11 cellular contexts compared by ENCODE assay signal in the genomic region with DNA sequence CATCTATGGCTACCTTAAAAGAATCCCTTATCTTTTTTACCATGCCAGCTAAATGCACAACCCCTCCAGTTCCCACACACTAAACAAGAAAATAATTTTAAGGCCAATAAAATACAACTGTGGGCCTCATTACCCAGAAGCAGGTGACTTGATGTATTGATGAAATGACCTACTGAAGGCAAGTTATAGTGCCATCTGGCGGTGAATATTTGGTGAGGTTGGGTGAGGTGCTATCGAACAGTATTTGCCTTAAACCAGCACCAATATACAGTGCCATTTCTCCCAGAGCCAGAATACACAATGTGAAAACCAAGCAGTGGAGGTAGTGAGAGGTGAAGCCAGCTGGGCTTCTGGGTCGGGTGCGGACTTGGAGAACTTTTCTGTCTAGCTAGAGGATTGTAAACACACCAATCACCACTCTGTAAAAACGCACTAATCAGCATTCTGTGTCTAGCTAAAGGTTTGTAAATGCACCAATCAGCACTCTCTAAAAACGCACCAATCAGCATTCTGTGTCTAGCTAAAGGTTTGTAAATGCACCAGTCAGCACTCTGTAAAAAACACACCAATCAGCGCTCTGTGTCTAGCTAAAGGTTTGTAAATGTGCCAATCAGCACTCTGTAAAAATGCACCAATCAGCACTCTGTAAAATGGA. TPM values are rescaled to one million over a fixed set of nuclear protein-coding genes. Genes with fewer than 3 reads are reported as not detected.
DNase-seq lines count a peak whose midpoint lies in the region; ATAC-seq and TF ChIP-seq lines count a peak whose summit lies in the region.
"Not testable (repeated sequence)": the region's sequence is repeated elsewhere in the genome, so short reads cannot be mapped to it uniquely, and the experiment has no call there.
"Had no signal": no experiment of that assay in that cellular context is flagged by ENCODE, and none has a peak within 500 bp of the region (broad histone marks: within the 10 kb centered on the region; RNA-seq: fewer than 3 reads in every experiment).

No MANE protein-coding gene starts in this region.

- H3K9me3 ChIP-seq in adipocyte (ENCODE audit: control insufficient read depth, low read length); esophagus squamous epithelium; right lobe of liver: not testable (repeated sequence)

- not testable (repeated sequence) for H3K27ac ChIP-seq in esophagus squamous epithelium, right lobe of liver

- 63 to 65% methylated on average over 7 of the region's 7 CpGs for WGBS in esophagus squamous epithelium, 2 donors
- 46% methylated on average over 7 of the region's 7 CpGs for WGBS in right lobe of liver (ENCODE audit: insufficient coverage, low coverage, low lambda C conversion rate, missing lambda C conversion rate)

- not testable (repeated sequence) for H3K4me1 ChIP-seq in adipocyte (ENCODE audit: control insufficient read depth, insufficient read depth, low read length); esophagus squamous epithelium; right lobe of liver

- intact Hi-C loops in esophagus squamous epithelium (cut with DNase I); right lobe of liver (cut with DNase I): not testable (repeated sequence)

- TF ChIP-seq POLR2A in esophagus squamous epithelium (IDR thresholded peaks at IDR 0.05); right lobe of liver (IDR thresholded peaks at IDR 0.05): not testable (repeated sequence)

- DNase-seq in BJ (ENCODE audit: low read depth); GM13977 (ENCODE audit: low spot score); esophagus squamous epithelium (lab: John Stamatoyannopoulos, UW); right lobe of liver: not testable (repeated sequence)
- DNase-seq in NCI-H1694 (lab: John Stamatoyannopoulos, UW) (peak; percentile 4), SKM-1 treated with dmso at 0.1 percent for 144 hours (lab: John Stamatoyannopoulos, UW; ENCODE audit: unreplicated experiment) (peak; percentile 18), adipocyte (ENCODE audit: low read depth) (peak; percentile 53)
- peak; percentile 27 for DNase-seq in stimulated activated CD4-positive, alpha-beta T cell treated with anti-CD3 and anti-CD28 coated beads, Interleukin-4, amount 100 ng/mL, for 24 hours

- POLR2A ChIA-PET in BJ (lab: Charles Lee) = interaction anchor here (0.5 kb wide), 1 partner anchor 505 kb away, joined by 6 read pairs; no protein-coding TSS in a partner anchor

- H3K9ac ChIP-seq in adipocyte (ENCODE audit: low read length) = not testable (repeated sequence)

- ATAC-seq in right lobe of liver = not testable (repeated sequence)

- not testable (repeated sequence) for H3K27me3 ChIP-seq in BJ (ENCODE audit: control insufficient read depth, insufficient read depth, low read length); right lobe of liver
- H3K27me3 ChIP-seq in adipocyte (replicated peaks; ENCODE audit: control insufficient read depth, insufficient read depth, low read length) (peaks cover 11% of the 10 kb centered on the region), esophagus squamous epithelium (peaks cover 0 to 15% (median 0%) of the 10 kb centered on the region in 4 donors)

- CTCF ChIA-PET in BJ (lab: Yijun Ruan, JAX) = interaction anchor here (0.7 to 2.4 kb wide), 7 partner anchors 8 to 102 kb away, joined by 3 to 11 read pairs (median 5); no protein-coding TSS in a partner anchor

- in situ Hi-C loops in GM13977 (cut with MboI; ENCODE audit: low pct_unique_long_range_greater_than_20kb, low sequenced_read_pairs, unreplicated experiment) = not testable (repeated sequence)

- H3K4me3 ChIP-seq in BJ (ENCODE audit: low read depth, low read length); adipocyte (ENCODE audit: low read length); esophagus squamous epithelium; right lobe of liver: not testable (repeated sequence)

- peak; percentile 43 for TF ChIP-seq CTCF in BJ (IDR thresholded peaks at IDR 0.05; ENCODE audit: insufficient read depth, low read depth, low read length)
- TF ChIP-seq CTCF in GM13977 (IDR thresholded peaks at IDR 0.05; ENCODE audit: extremely low read depth, insufficient read depth, missing control alignments) = peak; percentile 38
- peak in 4 of 6 experiments; percentile 8 to 41 (median 24) for TF ChIP-seq CTCF in esophagus squamous epithelium (IDR thresholded peaks at IDR 0.05)
- TF ChIP-seq CTCF in right lobe of liver (IDR thresholded peaks at IDR 0.05) = peak in 3 of 4 donors; percentile 25 to 29 (median 25)

- H3K36me3 ChIP-seq in BJ (ENCODE audit: control insufficient read depth, insufficient read depth, low read length); adipocyte (ENCODE audit: control insufficient read depth, insufficient read depth, low read length, severe bottlenecking); esophagus squamous epithelium; right lobe of liver: not testable (repeated sequence)

RNA-seq across cellular contexts. Expression of a gene that starts 17.1 kb away (rescaled TPM):
- polyA plus RNA-seq in BJ (2011; rRNA removed) = 6.4 and 8.5 TPM in 2 replicates
- polyA minus RNA-seq in BJ (2011; rRNA and poly(A)+ RNA removed) = 3.1 and 3.7 TPM in 2 replicates
- total RNA-seq in esophagus squamous epithelium (1 to 10 TPM; 2.8 to 7.9 (median 4.8) TPM), right lobe of liver (1 to 10 TPM in 5 of 6 experiments, under 1 TPM in 1; 0.98 to 4.7 (median 2.3) TPM)

RNA-seq across cellular contexts. Expression of a gene that starts 29.4 kb away (rescaled TPM):
- polyA plus RNA-seq in BJ (2011; rRNA removed) = not detected in 2 replicates
- not detected in 2 replicates for polyA minus RNA-seq in BJ (2011; rRNA and poly(A)+ RNA removed)
- total RNA-seq in esophagus squamous epithelium (1 to 10 TPM in 1 of 4 donors, under 1 TPM in 1, not detected in 2; 0.97 to 2.9 TPM), right lobe of liver (1 to 10 TPM in 4 of 6 experiments, not detected in 2; 2.9 to 6.1 (median 3.4) TPM)
- total RNA-seq: Caco-2, SJSA1 had no signal

RNA-seq across cellular contexts. Expression of a gene that starts 45.8 kb away (rescaled TPM):
- not detected in 2 replicates for polyA plus RNA-seq in BJ (2011; rRNA removed)
- polyA minus RNA-seq in BJ (2011; rRNA and poly(A)+ RNA removed) = not detected in 2 replicates
- total RNA-seq in esophagus squamous epithelium (under 1 TPM in 1 of 4 donors, not detected in 3; 0.94 TPM), right lobe of liver (1 to 10 TPM in 1 of 6 experiments, under 1 TPM in 2, not detected in 3; 0.89 to 1.1 (median 0.92) TPM)
- total RNA-seq: Caco-2, left colon, SJSA1 had no signal

RNA-seq across cellular contexts. Expression of a gene that starts 47.8 kb away (rescaled TPM):
- polyA plus RNA-seq in BJ (2011; rRNA removed) = not detected in 2 replicates
- polyA minus RNA-seq in BJ (2011; rRNA and poly(A)+ RNA removed) = not detected in 2 replicates
- total RNA-seq in esophagus squamous epithelium (under 1 TPM in 1 of 4 donors, not detected in 3; 0.82 TPM), right lobe of liver (not detected)
- total RNA-seq: Caco-2, SJSA1 had no signal
